ENCODE assay signal across 25 cellular contexts in the genomic region with DNA sequence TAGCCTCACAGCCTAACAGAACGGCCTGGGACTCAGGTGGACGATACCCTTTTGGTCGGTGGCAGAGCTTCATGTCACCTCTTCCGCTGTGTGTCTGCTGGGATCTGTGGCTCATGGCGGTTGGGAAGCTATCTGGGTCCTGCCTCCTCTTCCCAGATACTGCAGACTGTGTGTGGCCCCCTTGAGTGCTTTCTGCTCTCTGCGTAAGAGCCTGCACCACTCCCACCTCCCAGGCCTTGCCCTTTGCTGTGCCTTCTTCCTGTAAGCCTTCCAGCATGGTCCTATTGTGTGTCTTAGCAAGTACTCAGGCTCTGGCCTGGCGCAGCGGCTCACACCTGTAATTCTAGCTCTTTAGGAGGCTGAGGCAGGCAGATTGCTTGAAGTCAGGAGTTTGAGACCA. TPM values are rescaled to one million over a fixed set of nuclear protein-coding genes. Genes with fewer than 3 reads are reported as not detected.
DNase-seq lines count a peak whose midpoint lies in the region; ATAC-seq and TF ChIP-seq lines count a peak whose summit lies in the region.
"Had no signal": no experiment of that assay in that cellular context is flagged by ENCODE, and none has a peak within 500 bp of the region (broad histone marks: within the 10 kb centered on the region; RNA-seq: fewer than 3 reads in every experiment).

No MANE protein-coding gene starts in this region.

- no peaks in the 10 kb centered on the region for H3K9me3 ChIP-seq in ectodermal cell (ENCODE audit: control insufficient read depth, low read length)
- no peaks in the 10 kb centered on the region for H3K9me3 ChIP-seq in stomach
- H3K9me3 ChIP-seq: body of pancreas, neutrophil, prostate gland had no signal

- peak overlapping the region; percentile 22 for H3K4me3 Mint-ChIP-seq in activated naive CD4-positive, alpha-beta T cell treated with anti-CD3 and anti-CD28 coated beads, Interleukin-2, amount 10 ng/mL, durations not matched to agents 7 days and 5 days
- no peak overlapping the region for H3K4me3 Mint-ChIP-seq in activated naive CD4-positive, alpha-beta T cell treated with anti-CD3 and anti-CD28 coated beads for 36 hours
- peak overlapping the region; percentile 31 to 39 (median 31) for H3K4me3 Mint-ChIP-seq in nephron
- peak overlapping the region in 4 of 10 donors; percentile 22 to 79 (median 47) for H3K4me3 Mint-ChIP-seq in naive thymus-derived CD8-positive, alpha-beta T cell
- H3K4me3 Mint-ChIP-seq: B cell had no signal

- in situ Hi-C loops in GM13977 (cut with MboI; ENCODE audit: low pct_unique_long_range_greater_than_20kb, low sequenced_read_pairs, unreplicated experiment), result no loop called here

- peaks cover 37% of the 10 kb centered on the region for H3K27me3 Mint-ChIP-seq in activated naive CD4-positive, alpha-beta T cell treated with anti-CD3 and anti-CD28 coated beads, Interleukin-2, amount 10 ng/mL, durations not matched to agents 7 days and 5 days
- H3K27me3 Mint-ChIP-seq in activated naive CD4-positive, alpha-beta T cell treated with anti-CD3 and anti-CD28 coated beads for 36 hours (ENCODE audit: low read depth), result no peaks in the 10 kb centered on the region
- H3K27me3 Mint-ChIP-seq in nephron (ENCODE audit: low read depth), result peaks cover 35% of the 10 kb centered on the region
- no peaks in the 10 kb centered on the region for H3K27me3 Mint-ChIP-seq in naive thymus-derived CD8-positive, alpha-beta T cell
- H3K27me3 Mint-ChIP-seq: B cell had no signal

- H3K27me3 ChIP-seq in ectodermal cell (ENCODE audit: control insufficient read depth, insufficient read depth, low read length, poor library complexity, severe bottlenecking) (peaks cover 30% of the 10 kb centered on the region), stomach (no peaks in the 10 kb centered on the region)
- H3K27me3 ChIP-seq: body of pancreas had no signal

- peaks cover 4% of the 10 kb centered on the region for H3K36me3 Mint-ChIP-seq in activated naive CD4-positive, alpha-beta T cell treated with anti-CD3 and anti-CD28 coated beads, Interleukin-2, amount 10 ng/mL, durations not matched to agents 7 days and 5 days
- H3K36me3 Mint-ChIP-seq in activated naive CD4-positive, alpha-beta T cell treated with anti-CD3 and anti-CD28 coated beads for 36 hours (ENCODE audit: low read depth), result no peaks in the 10 kb centered on the region
- H3K36me3 Mint-ChIP-seq in nephron (ENCODE audit: low read depth), result no peaks in the 10 kb centered on the region
- no peaks in the 10 kb centered on the region for H3K36me3 Mint-ChIP-seq in naive thymus-derived CD8-positive, alpha-beta T cell

- no peak for TF ChIP-seq EP300 in stomach (IDR thresholded peaks at IDR 0.05)

- H3K9me3 Mint-ChIP-seq in activated naive CD4-positive, alpha-beta T cell treated with anti-CD3 and anti-CD28 coated beads, Interleukin-2, amount 10 ng/mL, durations not matched to agents 7 days and 5 days, result no peaks in the 10 kb centered on the region
- no peaks in the 10 kb centered on the region for H3K9me3 Mint-ChIP-seq in activated naive CD4-positive, alpha-beta T cell treated with anti-CD3 and anti-CD28 coated beads for 36 hours
- no peaks in the 10 kb centered on the region for H3K9me3 Mint-ChIP-seq in nephron
- H3K9me3 Mint-ChIP-seq in naive thymus-derived CD8-positive, alpha-beta T cell, result no peaks in the 10 kb centered on the region

- no peak for TF ChIP-seq POLR2A in stomach (IDR thresholded peaks at IDR 0.05)

- H3K27ac ChIP-seq in ectodermal cell (ENCODE audit: insufficient read depth, low read depth, low read length, poor library complexity, severe bottlenecking) (peak overlapping the region; percentile 8), stomach (no peak overlapping the region)
- H3K27ac ChIP-seq: body of pancreas, dorsolateral prefrontal cortex, neutrophil, prostate gland, SK-N-MC had no signal

- peaks cover 20% of the 10 kb centered on the region for H3K4me1 ChIP-seq in ectodermal cell (ENCODE audit: control insufficient read depth, insufficient read depth, low read length)
- peaks cover 15 to 23% (median 22%) of the 10 kb centered on the region in 4 donors for H3K4me1 ChIP-seq in stomach
- H3K4me1 ChIP-seq: prostate gland had no signal

- peaks cover 31% of the 10 kb centered on the region for H3K4me1 Mint-ChIP-seq in activated naive CD4-positive, alpha-beta T cell treated with anti-CD3 and anti-CD28 coated beads, Interleukin-2, amount 10 ng/mL, durations not matched to agents 7 days and 5 days
- H3K4me1 Mint-ChIP-seq in activated naive CD4-positive, alpha-beta T cell treated with anti-CD3 and anti-CD28 coated beads for 36 hours (ENCODE audit: low read depth), result peaks cover 10% of the 10 kb centered on the region
- H3K4me1 Mint-ChIP-seq in nephron, result peaks cover 2% of the 10 kb centered on the region
- H3K4me1 Mint-ChIP-seq in naive thymus-derived CD8-positive, alpha-beta T cell, result peaks cover 6 to 26% (median 18%) of the 10 kb centered on the region in 4 donors

- no peak for TF ChIP-seq CTCF in nephron (IDR thresholded peaks at IDR 0.05; ENCODE audit: unreplicated experiment in 3 of 3)
- no peak for TF ChIP-seq CTCF in GM13977 (IDR thresholded peaks at IDR 0.05; ENCODE audit: extremely low read depth, insufficient read depth, missing control alignments)
- no peak for TF ChIP-seq CTCF in stomach (IDR thresholded peaks at IDR 0.05)

- CTCF ChIA-PET in activated naive CD4-positive, alpha-beta T cell treated with anti-CD3 and anti-CD28 coated beads, Interleukin-2, amount 10 ng/mL, durations not matched to agents 7 days and 5 days (lab: Charles Lee), result interaction anchor here (0.6 to 1.9 kb wide), 2 partner anchors 78 to 121 kb away, joined by 3 to 7 read pairs; no protein-coding TSS in a partner anchor
- CTCF ChIA-PET in activated naive CD4-positive, alpha-beta T cell treated with anti-CD3 and anti-CD28 coated beads for 36 hours (lab: Charles Lee), result interaction anchor here (1.1 kb wide), 1 partner anchor 107 kb away, joined by 3 read pairs; no protein-coding TSS in a partner anchor

- 78 to 84% methylated on average over 8 of the region's 8 CpGs for WGBS in ectodermal cell, 2 experiments
- whole genome bisulfite sequencing in stomach, 5 donors, result 91 to 96% (median 95%) methylated on average over 7 to 8 of the region's 8 CpGs

- intact Hi-C loops in activated naive CD4-positive, alpha-beta T cell treated with anti-CD3 and anti-CD28 coated beads for 36 hours (cut with micrococcal nuclease), result no loop called here
- intact Hi-C loops in stomach (cut with DNase I; ENCODE audit: low total_unique reads), result no loop called here

- no peak overlapping the region for H3K4me3 ChIP-seq in ectodermal cell (ENCODE audit: insufficient read depth, low read depth, low read length)
- H3K4me3 ChIP-seq in stomach, result no peak overlapping the region
- H3K4me3 ChIP-seq: body of pancreas, dorsolateral prefrontal cortex, lung, prostate gland, SK-N-MC had no signal

- H3K36me3 ChIP-seq in ectodermal cell (ENCODE audit: control insufficient read depth, insufficient read depth, low read length), result no peaks in the 10 kb centered on the region
- no peaks in the 10 kb centered on the region for H3K36me3 ChIP-seq in stomach
- H3K36me3 ChIP-seq: neutrophil, prostate gland had no signal

- no peak for DNase-seq in activated naive CD4-positive, alpha-beta T cell treated with anti-CD3 and anti-CD28 coated beads, Interleukin-2, amount 10 ng/mL, durations not matched to agents 7 days and 5 days
- DNase-seq in activated naive CD4-positive, alpha-beta T cell treated with anti-CD3 and anti-CD28 coated beads for 36 hours, result no peak
- no peak for DNase-seq in GM13977 (ENCODE audit: low spot score)
- DNase-seq in stomach, result no peak
- DNase-seq in naive thymus-derived CD8-positive, alpha-beta T cell, result no peak
- DNase-seq: body of pancreas; cerebellar nuclear complex; DMS153; dorsolateral prefrontal cortex; HCEC 1CT; islet precursor cell; KBM-7; MM.1S; NCI-H2081; NCI-H446; stimulated activated CD4-positive, alpha-beta T cell treated with anti-CD3 and anti-CD28 coated beads, Interleukin-15, amount 100 ng/mL, for 24 hours; stimulated activated naive CD8-positive, alpha-beta T cell treated with anti-CD3 and anti-CD28 coated beads, Interleukin-15, Interleukin-2, amounts not matched to agents 100 U/mL and 50 U/mL, for 24 hours had no signal

- H3K27ac Mint-ChIP-seq in activated naive CD4-positive, alpha-beta T cell treated with anti-CD3 and anti-CD28 coated beads, Interleukin-2, amount 10 ng/mL, durations not matched to agents 7 days and 5 days, result no peak overlapping the region
- H3K27ac Mint-ChIP-seq in activated naive CD4-positive, alpha-beta T cell treated with anti-CD3 and anti-CD28 coated beads for 36 hours, result no peak overlapping the region
- no peak overlapping the region for H3K27ac Mint-ChIP-seq in nephron
- peak overlapping the region in 3 of 10 donors; percentile 4 to 91 (median 52) for H3K27ac Mint-ChIP-seq in naive thymus-derived CD8-positive, alpha-beta T cell
- H3K27ac Mint-ChIP-seq: B cell had no signal

- no peak for ATAC-seq in GM18520 (IDR thresholded peaks at IDR 0.05; ENCODE audit: unreplicated experiment)
- no peak for ATAC-seq in naive thymus-derived CD8-positive, alpha-beta T cell
- ATAC-seq: body of pancreas; stimulated activated naive CD8-positive, alpha-beta T cell treated with anti-CD3 and anti-CD28 coated beads, Interleukin-15, Interleukin-2, amounts not matched to agents 100 U/mL and 50 U/mL, for 24 hours had no signal

- POLR2A ChIA-PET in naive thymus-derived CD8-positive, alpha-beta T cell (lab: Charles Lee), result no interaction called here

RNA-seq across cellular contexts. Expression of gene ADCY7, which starts 17.5 kb away (rescaled TPM):
- 10 to 100 TPM; 73.4 to 89.6 TPM for total RNA-seq in activated naive CD4-positive, alpha-beta T cell treated with anti-CD3 and anti-CD28 coated beads for 36 hours
- 2.6 TPM for polyA plus RNA-seq in ectodermal cell (2013, experiment 1 of 4)
- polyA plus RNA-seq in ectodermal cell (2013, experiment 2 of 4), result 3.5 TPM
- polyA plus RNA-seq in ectodermal cell (2013, experiment 3 of 4), result 5.3 TPM
- polyA plus RNA-seq in ectodermal cell (2013, experiment 4 of 4), result 4.5 TPM
- total RNA-seq in stomach, result 100 to 1,000 TPM in 1 of 5 donors, 10 to 100 TPM in 4; 15.1 to 216 (median 33.3) TPM
- 1 to 10 TPM in 2 of 3 donors, under 1 TPM in 1; 0.76 to 4.4 (median 3.7) TPM for polyA plus RNA-seq in stomach
- total RNA-seq in naive thymus-derived CD8-positive, alpha-beta T cell, result 100 to 1,000 TPM; 133 to 135 TPM
- 10 to 100 TPM; 60.1 to 72.8 (median 64.6) TPM for polyA plus RNA-seq in naive thymus-derived CD8-positive, alpha-beta T cell
